8 cellular contexts compared by ENCODE assay signal in genomic region chr3:70108072-70108471, GRCh38.
A peak's percentile ranks its signal among the peaks of the same experiment; 100 is the strongest.
DNase-seq lines count a peak whose midpoint lies in the region; ATAC-seq and TF ChIP-seq lines count a peak whose summit lies in the region.

No MANE protein-coding gene starts in this region.

- peak; percentile 82 for ATAC-seq in HG02798 (IDR thresholded peaks at IDR 0.05; ENCODE audit: poor library complexity, unreplicated experiment)
- ATAC-seq in HG02571 (IDR thresholded peaks at IDR 0.05; ENCODE audit: unreplicated experiment), result no peak

- peak; percentile 46 for DNase-seq in activated CD4-positive, alpha-beta T cell treated with anti-CD3 and anti-CD28 coated beads for 48 hours
- DNase-seq in activated CD4-positive, alpha-beta T cell treated with anti-CD3 and anti-CD28 coated beads for 1 hour, result no peak
- DNase-seq in lung microvascular endothelial cell (ENCODE audit: low read depth in 2 of 2) (peak; percentile 16 to 33), retina (no peak), activated gamma-delta T cell (lab: John Stamatoyannopoulos, UW) (no peak)

- peak; percentile 55; the same call in 1 of the 2 replicates for TF ChIP-seq CTCF in VCaP (conservative IDR thresholded peaks at IDR 0.05)

- H3K27ac ChIP-seq in VCaP, result no peak overlapping the region

Comparison
In these comparisons a context has a peak if more than half of its experiments do, and no peak if none do; other contexts are left out.
1. DNase-seq: peak in activated CD4-positive, alpha-beta T cell treated with anti-CD3 and anti-CD28 coated beads for 48 hours (single experiment) and lung microvascular endothelial cell (2 of 2); none in activated CD4-positive, alpha-beta T cell treated with anti-CD3 and anti-CD28 coated beads for 1 hour (single experiment), retina (single experiment) and activated gamma-delta T cell (single experiment).